Comparison of ENCODE assay signal across 17 cellular contexts in genomic region chrX:1506916-1507315, GRCh38. TPM values are rescaled to one million over a fixed set of nuclear protein-coding genes. Genes with fewer than 3 reads are reported as not detected.
"Had no signal": no experiment of that assay in that cellular context is flagged by ENCODE, and none has a peak within 500 bp of the region (broad histone marks: within the 10 kb centered on the region; RNA-seq: fewer than 3 reads in every experiment).

No MANE protein-coding gene starts in this region.

- H3K9me3 ChIP-seq: pancreas, SJSA1 had no signal

- H3K27me3 Mint-ChIP-seq: memory B cell had no signal

- H3K9me3 Mint-ChIP-seq: stimulated activated effector memory CD8-positive, alpha-beta T cell treated with anti-CD3 and anti-CD28 coated beads, Interleukin-12 subunit alpha, Interleukin-12 subunit beta, amount 100 ng/mL, for 72 hours had no signal

- H3K4me1 ChIP-seq: pancreas, SJSA1, tibial nerve had no signal

- DNase-seq: activated naive CD4-positive, alpha-beta T cell; foreskin melanocyte; head of caudate nucleus; left ventricle myocardium inferior; nephron progenitor cell; pancreas; retina; SW 1271 had no signal

- H3K27ac ChIP-seq: cardiac muscle cell, coronary artery, left ventricle myocardium inferior, pancreas, SJSA1, skin epidermis, tibial nerve, VCaP had no signal

- H3K27ac Mint-ChIP-seq: memory B cell, nephron progenitor cell had no signal

- H3K4me3 Mint-ChIP-seq: memory B cell; nephron progenitor cell; stimulated activated effector memory CD8-positive, alpha-beta T cell treated with anti-CD3 and anti-CD28 coated beads, Interleukin-12 subunit alpha, Interleukin-12 subunit beta, amount 100 ng/mL, for 72 hours had no signal

- H3K36me3 ChIP-seq: cardiac muscle cell, left ventricle myocardium inferior, pancreas, SJSA1, tibial nerve had no signal

- H3K4me3 ChIP-seq: cardiac muscle cell, coronary artery, left ventricle myocardium inferior, pancreas, SJSA1, skin epidermis, tibial nerve had no signal

- H3K27me3 ChIP-seq: cardiac muscle cell, pancreas, SJSA1, tibial nerve had no signal

- H3K4me1 Mint-ChIP-seq: nephron progenitor cell had no signal

RNA-seq across cellular contexts. Expression of gene P2RY8, which starts 30.1 kb away (rescaled TPM):
- total RNA-seq: cardiac muscle cell, endothelial cell of umbilical vein, SJSA1 had no signal
